33 cellular contexts compared by ENCODE assay signal in genomic region chr7:96355990-96356506, GRCh38.
"Had no signal": no experiment of that assay in that cellular context is flagged by ENCODE, and none has a peak within 500 bp of the region (broad histone marks: within the 10 kb centered on the region; RNA-seq: fewer than 3 reads in every experiment).

No MANE protein-coding gene starts in this region.

- H3K4me3 ChIP-seq: ascending aorta, body of pancreas, breast epithelium, Peyer's patch had no signal

- H3K27me3 Mint-ChIP-seq: activated CD8-positive, alpha-beta T cell treated with anti-CD3 and anti-CD28 coated beads for 36 hours; activated T-helper 17 cell treated with anti-CD3 and anti-CD28 coated beads, Interleukin-2, amount 50 U/mL, for 72 hours had no signal

- H3K4me1 ChIP-seq: ascending aorta, body of pancreas, breast epithelium, Peyer's patch had no signal

- H3K9me3 Mint-ChIP-seq: activated CD4-positive, alpha-beta T cell treated with anti-CD3 and anti-CD28 coated beads, Interleukin-2, amount 10 ng/mL, durations not matched to agents 24 days and 14 days; activated CD8-positive, alpha-beta T cell treated with anti-CD3 and anti-CD28 coated beads for 36 hours; activated naive CD8-positive, alpha-beta T cell treated with anti-CD3 and anti-CD28 coated beads for 36 hours; activated T-cell treated with anti-CD3 and anti-CD28 coated beads, Interleukin-2, amount 50 U/mL, for 72 hours; activated T-helper 17 cell treated with anti-CD3 and anti-CD28 coated beads, Interleukin-2, amount 50 U/mL, for 72 hours; T-helper 2 cell treated with Interferon-gamma antibody and Interleukin-4, amounts not matched to agents 5 μg/mL and 100 μg/mL, for 36 hours had no signal

- H3K27ac Mint-ChIP-seq: activated CD4-positive, alpha-beta T cell treated with anti-CD3 and anti-CD28 coated beads, Interleukin-2, amount 10 ng/mL, durations not matched to agents 24 days and 14 days; activated CD8-positive, alpha-beta T cell treated with anti-CD3 and anti-CD28 coated beads for 36 hours; activated naive CD8-positive, alpha-beta T cell treated with anti-CD3 and anti-CD28 coated beads for 36 hours; activated T-cell treated with anti-CD3 and anti-CD28 coated beads, Interleukin-2, amount 50 U/mL, for 72 hours; activated T-helper 17 cell treated with anti-CD3 and anti-CD28 coated beads, Interleukin-2, amount 50 U/mL, for 72 hours; T-helper 1 cell treated with Interleukin-12 subunit alpha and Interleukin-12 subunit beta and Interleukin-4 antibody, amounts not matched to agents 30 μg/mL and 1 μg/mL, for 36 hours; T-helper 2 cell treated with Interferon-gamma antibody and Interleukin-4, amounts not matched to agents 5 μg/mL and 100 μg/mL, for 36 hours had no signal

- H3K9me3 ChIP-seq: ascending aorta, body of pancreas, breast epithelium, Peyer's patch had no signal

- ATAC-seq: activated CD8-positive, alpha-beta T cell treated with anti-CD3 and anti-CD28 coated beads for 36 hours; activated T-cell treated with anti-CD3 and anti-CD28 coated beads, Interleukin-2, amount 50 U/mL, for 72 hours; activated T-helper 17 cell treated with anti-CD3 and anti-CD28 coated beads, Interleukin-2, amount 50 U/mL, for 72 hours; body of pancreas; PC-3 had no signal

- H3K9ac ChIP-seq: KMS-11 had no signal

- H3K4me2 ChIP-seq: KMS-11 had no signal

- H3K4me1 Mint-ChIP-seq: activated CD4-positive, alpha-beta T cell treated with anti-CD3 and anti-CD28 coated beads, Interleukin-2, amount 10 ng/mL, durations not matched to agents 24 days and 14 days; activated naive CD8-positive, alpha-beta T cell treated with anti-CD3 and anti-CD28 coated beads for 36 hours; activated T-helper 17 cell treated with anti-CD3 and anti-CD28 coated beads, Interleukin-2, amount 50 U/mL, for 72 hours had no signal

- FAIRE-seq: TTC549 had no signal

- DNase-seq: activated CD4-positive, alpha-beta T cell treated with anti-CD3 and anti-CD28 coated beads, Interleukin-2, amount 10 ng/mL, durations not matched to agents 24 days and 14 days; activated CD4-positive, alpha-beta T cell treated with anti-CD3 and anti-CD28 coated beads, Interleukin-2, amount 50 U/mL, for 4 hours; activated CD8-positive, alpha-beta T cell treated with anti-CD3 and anti-CD28 coated beads for 36 hours; activated effector memory CD4-positive, alpha-beta T cell treated with anti-CD3 and anti-CD28 coated beads, Interleukin-2, amount 50 U/mL, for 16 hours; activated naive CD4-positive, alpha-beta T cell; activated naive CD4-positive, alpha-beta T cell treated with anti-CD3 and anti-CD28 coated beads, Interleukin-2, amount 50 U/mL, for 16 hours; activated naive CD8-positive, alpha-beta T cell treated with anti-CD3 and anti-CD28 coated beads for 36 hours; activated T-cell treated with anti-CD3 and anti-CD28 coated beads, Interleukin-2, amount 50 U/mL, for 1 hour; activated T-cell treated with anti-CD3 and anti-CD28 coated beads, Interleukin-2, amount 50 U/mL, for 72 hours; amniotic stem cell; body of pancreas; NCI-H1092 treated with DMSO at 0.1 percent for 48 hours; NCI-H1417; NCI-H146; NCI-H187; NCI-H2029 treated with DMSO at 0.1 percent for 48 hours; NCI-H2107; NCI-H2171; NCI-H510A; NCI-H526; NCI-H748 treated with DMSO at 0.1 percent for 48 hours; NK-92 treated with Interleukin-12 subunit alpha and Interleukin-12 subunit beta, amount 100 ng/mL, for 24 hours; PC-3; Peyer's patch; Right ventricle myocardium superior; RPMI8226 had no signal

- H3K27ac ChIP-seq: ascending aorta, body of pancreas, breast epithelium, KMS-11, Peyer's patch had no signal

- H3K36me3 Mint-ChIP-seq: activated naive CD8-positive, alpha-beta T cell treated with anti-CD3 and anti-CD28 coated beads for 36 hours had no signal

- H3K36me3 ChIP-seq: ascending aorta, breast epithelium, Peyer's patch had no signal

- H3K4me3 Mint-ChIP-seq: activated CD4-positive, alpha-beta T cell treated with anti-CD3 and anti-CD28 coated beads, Interleukin-2, amount 10 ng/mL, durations not matched to agents 24 days and 14 days; activated CD8-positive, alpha-beta T cell treated with anti-CD3 and anti-CD28 coated beads for 36 hours; activated naive CD8-positive, alpha-beta T cell treated with anti-CD3 and anti-CD28 coated beads for 36 hours; activated T-cell treated with anti-CD3 and anti-CD28 coated beads, Interleukin-2, amount 50 U/mL, for 72 hours; activated T-helper 17 cell treated with anti-CD3 and anti-CD28 coated beads, Interleukin-2, amount 50 U/mL, for 72 hours; T-helper 1 cell treated with Interleukin-12 subunit alpha and Interleukin-12 subunit beta and Interleukin-4 antibody, amounts not matched to agents 30 μg/mL and 1 μg/mL, for 36 hours; T-helper 2 cell treated with Interferon-gamma antibody and Interleukin-4, amounts not matched to agents 5 μg/mL and 100 μg/mL, for 36 hours had no signal

- H3K27me3 ChIP-seq: ascending aorta, body of pancreas, breast epithelium, Peyer's patch had no signal
